Comparison of ENCODE assay signal across 1 cellular context in the genomic region with DNA sequence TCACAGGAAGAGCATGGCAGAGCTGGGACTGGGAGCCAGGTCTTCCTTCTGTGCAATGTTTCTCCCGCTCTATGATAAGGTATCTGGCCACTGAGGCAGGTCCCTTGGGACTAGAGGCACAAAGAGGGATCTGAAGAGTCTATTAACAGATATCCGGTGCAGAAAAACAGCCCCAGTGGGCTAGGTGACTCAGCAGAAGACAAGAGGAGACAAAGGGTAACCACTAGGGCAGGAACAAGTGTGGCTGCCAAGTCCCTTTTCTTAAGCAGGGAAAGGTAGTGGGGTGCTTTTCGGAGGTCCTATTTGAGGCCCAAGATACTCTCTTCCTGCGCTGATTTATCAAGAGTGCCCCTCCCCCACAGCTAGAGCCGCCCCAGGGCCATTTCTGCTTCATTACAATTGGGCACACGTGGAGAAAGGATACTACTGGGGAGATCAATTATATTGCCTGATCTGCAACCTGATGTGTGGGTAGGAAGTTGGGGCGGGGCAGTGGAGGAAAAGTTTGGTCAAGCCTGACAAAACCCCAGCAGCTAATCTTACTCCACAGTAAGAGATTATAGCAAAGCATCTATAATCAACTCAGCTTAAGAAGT.
TF ChIP-seq lines count a peak whose summit lies in the region.

A gene with protein sequence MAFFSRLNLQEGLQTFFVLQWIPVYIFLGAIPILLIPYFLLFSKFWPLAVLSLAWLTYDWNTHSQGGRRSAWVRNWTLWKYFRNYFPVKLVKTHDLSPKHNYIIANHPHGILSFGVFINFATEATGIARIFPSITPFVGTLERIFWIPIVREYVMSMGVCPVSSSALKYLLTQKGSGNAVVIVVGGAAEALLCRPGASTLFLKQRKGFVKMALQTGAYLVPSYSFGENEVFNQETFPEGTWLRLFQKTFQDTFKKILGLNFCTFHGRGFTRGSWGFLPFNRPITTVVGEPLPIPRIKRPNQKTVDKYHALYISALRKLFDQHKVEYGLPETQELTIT (plus strand): TSS at position 546 of the 596 bp plus-strand sequence. CDS start 100 bp downstream, outside the sequence.

TF ChIP-seq in HepG2, 621 proteins besides CTCF, POLR2A, EP300 and RAD21 (continued from another document):
- TF ChIP-seq PCBP2 (optimal IDR thresholded peaks at IDR 0.05; ENCODE audit: low read depth, low read length, poor library complexity, severe bottlenecking) (no peak), ZNF629 (CRISPR knock-in tag; conservative IDR thresholded peaks at IDR 0.05) (no peak), PTBP1 (IDR thresholded peaks at IDR 0.05; ENCODE audit: low read depth, low read length, poor library complexity, severe bottlenecking) (no peak), CBX2 (IDR thresholded peaks at IDR 0.05; ENCODE audit: low read depth, low read length) (no peak), CBX2 (CRISPR knock-in tag; IDR thresholded peaks at IDR 0.05; ENCODE audit: low read depth) (no peak), ZNF431 (CRISPR knock-in tag; IDR thresholded peaks at IDR 0.05; ENCODE audit: borderline replicate concordance, low read depth) (no peak), RBM22 (optimal IDR thresholded peaks at IDR 0.05; ENCODE audit: low read length) (no peak), ZNF367 (CRISPR knock-in tag; IDR thresholded peaks at IDR 0.05; ENCODE audit: borderline replicate concordance) (no peak), EZH2 (conservative IDR thresholded peaks at IDR 0.05; ENCODE audit: low read depth, low read length) (no peak), KLF13 (CRISPR knock-in tag; IDR thresholded peaks at IDR 0.05) (no peak), ZNF780A (CRISPR knock-in tag; IDR thresholded peaks at IDR 0.05) (no peak), RFXAP (CRISPR knock-in tag; IDR thresholded peaks at IDR 0.05; ENCODE audit: borderline replicate concordance) (no peak)
- TF ChIP-seq, protein P1, sequence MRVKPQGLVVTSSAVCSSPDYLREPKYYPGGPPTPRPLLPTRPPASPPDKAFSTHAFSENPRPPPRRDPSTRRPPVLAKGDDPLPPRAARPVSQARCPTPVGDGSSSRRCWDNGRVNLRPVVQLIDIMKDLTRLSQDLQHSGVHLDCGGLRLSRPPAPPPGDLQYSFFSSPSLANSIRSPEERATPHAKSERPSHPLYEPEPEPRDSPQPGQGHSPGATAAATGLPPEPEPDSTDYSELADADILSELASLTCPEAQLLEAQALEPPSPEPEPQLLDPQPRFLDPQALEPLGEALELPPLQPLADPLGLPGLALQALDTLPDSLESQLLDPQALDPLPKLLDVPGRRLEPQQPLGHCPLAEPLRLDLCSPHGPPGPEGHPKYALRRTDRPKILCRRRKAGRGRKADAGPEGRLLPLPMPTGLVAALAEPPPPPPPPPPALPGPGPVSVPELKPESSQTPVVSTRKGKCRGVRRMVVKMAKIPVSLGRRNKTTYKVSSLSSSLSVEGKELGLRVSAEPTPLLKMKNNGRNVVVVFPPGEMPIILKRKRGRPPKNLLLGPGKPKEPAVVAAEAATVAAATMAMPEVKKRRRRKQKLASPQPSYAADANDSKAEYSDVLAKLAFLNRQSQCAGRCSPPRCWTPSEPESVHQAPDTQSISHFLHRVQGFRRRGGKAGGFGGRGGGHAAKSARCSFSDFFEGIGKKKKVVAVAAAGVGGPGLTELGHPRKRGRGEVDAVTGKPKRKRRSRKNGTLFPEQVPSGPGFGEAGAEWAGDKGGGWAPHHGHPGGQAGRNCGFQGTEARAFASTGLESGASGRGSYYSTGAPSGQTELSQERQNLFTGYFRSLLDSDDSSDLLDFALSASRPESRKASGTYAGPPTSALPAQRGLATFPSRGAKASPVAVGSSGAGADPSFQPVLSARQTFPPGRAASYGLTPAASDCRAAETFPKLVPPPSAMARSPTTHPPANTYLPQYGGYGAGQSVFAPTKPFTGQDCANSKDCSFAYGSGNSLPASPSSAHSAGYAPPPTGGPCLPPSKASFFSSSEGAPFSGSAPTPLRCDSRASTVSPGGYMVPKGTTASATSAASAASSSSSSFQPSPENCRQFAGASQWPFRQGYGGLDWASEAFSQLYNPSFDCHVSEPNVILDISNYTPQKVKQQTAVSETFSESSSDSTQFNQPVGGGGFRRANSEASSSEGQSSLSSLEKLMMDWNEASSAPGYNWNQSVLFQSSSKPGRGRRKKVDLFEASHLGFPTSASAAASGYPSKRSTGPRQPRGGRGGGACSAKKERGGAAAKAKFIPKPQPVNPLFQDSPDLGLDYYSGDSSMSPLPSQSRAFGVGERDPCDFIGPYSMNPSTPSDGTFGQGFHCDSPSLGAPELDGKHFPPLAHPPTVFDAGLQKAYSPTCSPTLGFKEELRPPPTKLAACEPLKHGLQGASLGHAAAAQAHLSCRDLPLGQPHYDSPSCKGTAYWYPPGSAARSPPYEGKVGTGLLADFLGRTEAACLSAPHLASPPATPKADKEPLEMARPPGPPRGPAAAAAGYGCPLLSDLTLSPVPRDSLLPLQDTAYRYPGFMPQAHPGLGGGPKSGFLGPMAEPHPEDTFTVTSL (CRISPR knock-in tag; IDR thresholded peaks at IDR 0.05; ENCODE audit: borderline replicate concordance) = no peak
